Comparison of ENCODE assay signal across 1 cellular context in genomic region chr20:15643713-15644112, GRCh38.
TF ChIP-seq lines count a peak whose summit lies in the region.

No MANE protein-coding gene starts in this region.

TF ChIP-seq in A549, 52 proteins besides CTCF, POLR2A, EP300 and RAD21 (continued from another document):
- no peak for TF ChIP-seq HES2 (IDR thresholded peaks at IDR 0.05)
- TF ChIP-seq MAZ (IDR thresholded peaks at IDR 0.05; ENCODE audit: borderline replicate concordance, low read depth, low read length): no peak
- TF ChIP-seq MAX (IDR thresholded peaks at IDR 0.05): no peak
- TF ChIP-seq NFE2L2 (conservative IDR thresholded peaks at IDR 0.05; ENCODE audit: low read length): no peak
- TF ChIP-seq FOSL2 (IDR thresholded peaks at IDR 0.05): no peak
- TF ChIP-seq FOSL2 (CRISPR knock-in tag; IDR thresholded peaks at IDR 0.05): no peak
- no peak for TF ChIP-seq PBX3 (IDR thresholded peaks at IDR 0.05)
- no peak for TF ChIP-seq BHLHE40 (IDR thresholded peaks at IDR 0.05; ENCODE audit: low read depth, low read length)
- no peak for TF ChIP-seq RFX5 (IDR thresholded peaks at IDR 0.05)
- no peak for TF ChIP-seq SMC3 (IDR thresholded peaks at IDR 0.05)
